ENCODE assay signal across 1 cellular context in genomic region chr10:91632671-91633550, GRCh38.
TF ChIP-seq lines count a peak whose summit lies in the region.

Gene PPP1R3C (minus strand): TSS chr10:91633071. CDS start chr10:91632969, 102 bp downstream.

TF ChIP-seq in K562, 482 proteins besides CTCF, POLR2A, EP300 and RAD21 (continued from another document and continues in another):
- TF ChIP-seq ZNF280A (IDR thresholded peaks at IDR 0.05; ENCODE audit: low read depth, partially characterized antibody) (no peak), BRF2 (IDR thresholded peaks at IDR 0.05; ENCODE audit: borderline replicate concordance, insufficient read depth, insufficient read length) (no peak), TFAM (CRISPR knock-in tag; conservative IDR thresholded peaks at IDR 0.05) (no peak), GATA2 (CRISPR knock-in tag; IDR thresholded peaks at IDR 0.05) (no peak), USF1 (CRISPR knock-in tag; IDR thresholded peaks at IDR 0.05) (peak; percentile 87), ZNF263 (CRISPR knock-in tag; IDR thresholded peaks at IDR 0.05; ENCODE audit: borderline replicate concordance) (no peak), RBFOX2 (IDR thresholded peaks at IDR 0.05; ENCODE audit: low read depth, low read length) (no peak), TSHZ1 (CRISPR knock-in tag; IDR thresholded peaks at IDR 0.05) (no peak), TEAD4 (IDR thresholded peaks at IDR 0.05; ENCODE audit: low read length) (no peak), TEAD4 (CRISPR knock-in tag; IDR thresholded peaks at IDR 0.05; ENCODE audit: borderline replicate concordance) (no peak), PRMT5 (CRISPR knock-in tag; IDR thresholded peaks at IDR 0.05) (no peak), ZBTB40 (IDR thresholded peaks at IDR 0.05) (no peak), ZBTB40 (CRISPR knock-in tag; IDR thresholded peaks at IDR 0.05) (0 out of 2 replicates have a peak, but pooled peaks have one; percentile 21), CHD4 (IDR thresholded peaks at IDR 0.05; ENCODE audit: insufficient read depth, insufficient replicate concordance, low read depth, low read length, poor library complexity, severe bottlenecking) (no peak), TAF9B (IDR thresholded peaks at IDR 0.05; ENCODE audit: partially characterized antibody) (no peak), HNRNPH1 (optimal IDR thresholded peaks at IDR 0.05; ENCODE audit: low read depth, low read length) (no peak), ZFX (CRISPR knock-in tag; IDR thresholded peaks at IDR 0.05) (peak; percentile 50), ZFP91 (CRISPR knock-in tag; IDR thresholded peaks at IDR 0.05) (no peak), ZNF384 (IDR thresholded peaks at IDR 0.05; ENCODE audit: low read depth, low read length) (no peak), ZKSCAN3 (CRISPR knock-in tag; IDR thresholded peaks at IDR 0.05) (no peak), DDX20 (tag; IDR thresholded peaks at IDR 0.05; ENCODE audit: low read depth) (no peak), ZNF24 (IDR thresholded peaks at IDR 0.05) (no peak), HLTF (IDR thresholded peaks at IDR 0.05) (no peak), TCF7 (IDR thresholded peaks at IDR 0.05; ENCODE audit: borderline replicate concordance) (no peak), CBFA2T3 (IDR thresholded peaks at IDR 0.05) (no peak), MCM2 (IDR thresholded peaks at IDR 0.05; ENCODE audit: low read depth) (no peak), ZNF316 (IDR thresholded peaks at IDR 0.05) (no peak), SAFB2 (IDR thresholded peaks at IDR 0.05; ENCODE audit: borderline replicate concordance, low read depth, low read length, severe bottlenecking) (no peak), KDM5B (IDR thresholded peaks at IDR 0.05; ENCODE audit: insufficient replicate concordance, low read depth, low read length) (peak; percentile 87), USF2 (CRISPR knock-in tag; IDR thresholded peaks at IDR 0.05) (no peak), MAX (CRISPR knock-in tag; IDR thresholded peaks at IDR 0.05) (peak; percentile 76), PCBP1 (IDR thresholded peaks at IDR 0.05; ENCODE audit: low read depth, low read length, poor library complexity, severe bottlenecking) (peak; percentile 52), TFAP4 (CRISPR knock-in tag; IDR thresholded peaks at IDR 0.05; ENCODE audit: borderline replicate concordance) (peak; percentile 96), TAF15 (IDR thresholded peaks at IDR 0.05; ENCODE audit: low read depth, low read length) (no peak), ZBTB5 (IDR thresholded peaks at IDR 0.05) (no peak), SLC30A9 (CRISPR knock-in tag; IDR thresholded peaks at IDR 0.05) (no peak), JUNB (CRISPR knock-in tag; conservative IDR thresholded peaks at IDR 0.05) (no peak), MED1 (CRISPR knock-in tag; IDR thresholded peaks at IDR 0.05; ENCODE audit: borderline replicate concordance) (no peak), ZNF778 (CRISPR knock-in tag; IDR thresholded peaks at IDR 0.05) (no peak), GTF2A2 (tag; IDR thresholded peaks at IDR 0.05) (no peak)
